28 cellular contexts compared by ENCODE assay signal in the genomic region with DNA sequence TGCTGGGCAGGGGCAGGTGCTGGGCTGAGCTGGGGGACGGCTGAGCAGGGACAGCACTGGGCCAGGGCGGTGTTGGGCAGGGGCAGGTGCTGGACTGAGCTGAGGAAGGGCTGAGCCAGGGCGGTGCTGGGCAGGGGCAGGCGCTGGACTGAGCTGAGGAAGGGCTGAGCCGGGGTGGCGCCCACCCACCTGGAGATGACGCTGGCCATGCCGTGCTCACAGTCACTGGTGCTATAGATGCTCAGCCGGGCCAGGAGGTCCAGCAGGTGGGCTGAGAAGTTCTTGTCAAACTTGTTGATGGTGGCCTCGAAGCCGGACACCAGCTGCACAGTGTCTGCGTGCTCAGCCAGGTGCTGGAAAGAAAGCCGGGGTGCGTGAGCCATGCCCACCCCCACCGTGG.
"Had no signal": no experiment of that assay in that cellular context is flagged by ENCODE, and none has a peak within 500 bp of the region (broad histone marks: within the 10 kb centered on the region; RNA-seq: fewer than 3 reads in every experiment).

No MANE protein-coding gene starts in this region.

- H3K4me3 ChIP-seq: ovary, psoas muscle, right lobe of liver, sigmoid colon, suprapubic skin, testis, tibial artery, transverse colon, upper lobe of right lung, uterus had no signal

- DNase-seq: naive thymus-derived CD8-positive, alpha-beta T cell; nephron progenitor cell; occipital lobe; ovary; posterior cingulate gyrus; psoas muscle; sigmoid colon; small intestine; stimulated activated CD4-positive, alpha-beta T cell treated with anti-CD3 and anti-CD28 coated beads, Interleukin-12 subunit alpha, Interleukin-12 subunit beta, amount 100 ng/mL, for 4 hours; stimulated activated CD4-positive, alpha-beta T cell treated with anti-CD3 and anti-CD28 coated beads, Interleukin-1b, Interleukin-23, amount 100 ng/mL, for 48 hours; stimulated activated CD4-positive, alpha-beta T cell treated with anti-CD3 and anti-CD28 coated beads, Interleukin-4, amount 100 ng/mL, for 1 hour; stimulated activated CD4-positive, alpha-beta T cell treated with anti-CD3 and anti-CD28 coated beads, Interleukin-4, amount 100 ng/mL, for 4 hours; stimulated activated CD8-positive, alpha-beta memory T cell treated with anti-CD3 and anti-CD28 coated beads, Interleukin-4, amount 100 ng/mL, for 48 hours; stimulated activated naive CD4-positive, alpha-beta T cell; stimulated activated naive CD8-positive, alpha-beta T cell treated with anti-CD3 and anti-CD28 coated beads, Interleukin-15, amount 100 ng/mL, for 72 hours; stimulated activated naive CD8-positive, alpha-beta T cell treated with anti-CD3 and anti-CD28 coated beads, Interleukin-15, Interleukin-2, amounts not matched to agents 100 U/mL and 50 U/mL, for 24 hours; substantia nigra; testis; tibial artery; transverse colon; upper lobe of right lung; uterus had no signal

- ATAC-seq: naive thymus-derived CD8-positive, alpha-beta T cell; natural killer cell treated with Interleukin-12 subunit alpha and Interleukin-12 subunit beta and Interleukin-15 and Interleukin-18, amount 100 ng/mL, for 72 hours; psoas muscle; right cardiac atrium; right lobe of liver; stimulated activated memory B cell treated with anti-CD40 and anti-IgM and Interleukin-4, amounts not matched to agents 10 μg/mL and 1 μg/mL and 100 μg/mL, for 72 hours; stimulated activated naive CD8-positive, alpha-beta T cell treated with anti-CD3 and anti-CD28 coated beads, Interleukin-15, amount 100 ng/mL, for 72 hours; stimulated activated naive CD8-positive, alpha-beta T cell treated with anti-CD3 and anti-CD28 coated beads, Interleukin-15, Interleukin-2, amounts not matched to agents 100 U/mL and 50 U/mL, for 24 hours; upper lobe of right lung had no signal

- H3K27me3 ChIP-seq: ovary, right lobe of liver, testis, uterus had no signal

- H3K27ac ChIP-seq: ovary, parathyroid adenoma, psoas muscle, right lobe of liver, sigmoid colon, suprapubic skin, testis, tibial artery, transverse colon, upper lobe of right lung, uterus had no signal

- H3K36me3 ChIP-seq: ovary, uterus had no signal

- H3K9me3 ChIP-seq: ovary, psoas muscle, right lobe of liver, sigmoid colon, suprapubic skin, testis, tibial artery, transverse colon, upper lobe of right lung, uterus had no signal

- H3K4me1 ChIP-seq: psoas muscle, testis had no signal
